Comparison of ENCODE assay signal across 7 cellular contexts in the genomic region with DNA sequence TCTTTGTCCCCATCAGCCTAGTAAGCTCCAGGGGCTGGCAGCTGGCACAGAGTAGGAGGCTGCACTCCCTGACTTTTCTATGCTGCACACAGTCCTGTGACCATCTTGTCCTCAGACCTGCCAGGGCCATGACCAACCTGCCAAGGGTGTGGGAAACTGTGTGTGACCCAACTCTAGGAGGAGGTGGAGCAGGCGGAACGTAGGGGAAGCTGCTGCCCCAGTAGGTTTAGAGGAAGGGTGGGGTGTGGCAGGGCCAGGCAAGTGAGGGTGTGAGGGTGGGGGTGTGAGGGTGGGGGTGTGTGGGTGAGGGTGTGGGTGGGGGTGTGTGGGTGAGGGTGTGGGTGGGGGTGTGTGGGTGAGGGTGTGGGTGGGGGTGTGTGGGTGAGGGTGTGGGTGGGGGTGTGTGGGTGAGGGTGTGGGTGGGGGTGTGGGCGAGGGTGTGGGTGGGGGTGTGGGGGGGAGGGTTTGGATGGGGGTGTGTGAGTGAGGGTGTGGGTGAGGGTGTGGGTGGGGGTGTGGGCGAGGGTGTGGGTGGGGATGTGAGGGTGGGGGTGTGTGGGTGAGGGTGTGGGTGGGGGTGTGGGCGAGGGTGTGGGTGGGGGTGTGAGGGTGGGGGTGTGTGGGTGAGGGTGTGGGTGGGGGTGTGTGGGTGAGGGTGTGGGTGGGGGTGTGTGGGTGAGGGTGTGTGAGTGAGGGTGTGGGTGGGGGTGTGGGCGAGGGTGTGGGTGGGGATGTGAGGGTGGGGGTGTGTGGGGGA.
DNase-seq lines count a peak whose midpoint lies in the region; ATAC-seq and TF ChIP-seq lines count a peak whose summit lies in the region.
"Not testable (repeated sequence)": the region's sequence is repeated elsewhere in the genome, so short reads cannot be mapped to it uniquely, and the experiment has no call there.

No MANE protein-coding gene starts in this region.

- H3K36me3 ChIP-seq in CD8-positive, alpha-beta T cell (ENCODE audit: insufficient read depth, low read length), result not testable (repeated sequence)

- not testable (repeated sequence) for TF ChIP-seq CTCF in CD8-positive, alpha-beta T cell (IDR thresholded peaks at IDR 0.05); activated CD8-positive, alpha-beta T cell treated with anti-CD3 and anti-CD28 coated beads for 36 hours (IDR thresholded peaks at IDR 0.05)

- not testable (repeated sequence) for H3K9me3 ChIP-seq in CD8-positive, alpha-beta T cell (ENCODE audit: low read length)

- H3K4me1 Mint-ChIP-seq in CD8-positive, alpha-beta T cell (ENCODE audit: low read depth); activated CD8-positive, alpha-beta T cell treated with anti-CD3 and anti-CD28 coated beads for 36 hours (ENCODE audit: low read depth); activated T-cell treated with anti-CD3 and anti-CD28 coated beads, Interleukin-2, amount 50 U/mL, for 24 hours (ENCODE audit: low read depth); naive B cell; stimulated activated memory B cell treated with anti-CD40 and anti-IgM and Interleukin-4, amounts not matched to agents 10 μg/mL and 1 μg/mL and 100 μg/mL, for 72 hours: not testable (repeated sequence)

- H3K9me3 Mint-ChIP-seq in CD8-positive, alpha-beta T cell; activated CD8-positive, alpha-beta T cell treated with anti-CD3 and anti-CD28 coated beads for 36 hours; activated T-cell treated with anti-CD3 and anti-CD28 coated beads, Interleukin-2, amount 50 U/mL, for 24 hours; naive B cell; stimulated activated memory B cell treated with anti-CD40 and anti-IgM and Interleukin-4, amounts not matched to agents 10 μg/mL and 1 μg/mL and 100 μg/mL, for 72 hours: not testable (repeated sequence)

- not testable (repeated sequence) for H3K36me3 Mint-ChIP-seq in CD8-positive, alpha-beta T cell; activated CD8-positive, alpha-beta T cell treated with anti-CD3 and anti-CD28 coated beads for 36 hours (ENCODE audit: low read depth); activated T-cell treated with anti-CD3 and anti-CD28 coated beads, Interleukin-2, amount 50 U/mL, for 24 hours (ENCODE audit: low read depth); naive B cell; stimulated activated memory B cell treated with anti-CD40 and anti-IgM and Interleukin-4, amounts not matched to agents 10 μg/mL and 1 μg/mL and 100 μg/mL, for 72 hours

- POLR2A ChIA-PET in CD8-positive, alpha-beta T cell (lab: Charles Lee); activated CD8-positive, alpha-beta T cell treated with anti-CD3 and anti-CD28 coated beads for 36 hours (lab: Charles Lee): not testable (repeated sequence)

- not testable (repeated sequence) for H3K4me1 ChIP-seq in CD8-positive, alpha-beta T cell (ENCODE audit: insufficient read depth, low read length)

- H3K27ac Mint-ChIP-seq in CD8-positive, alpha-beta T cell; activated CD8-positive, alpha-beta T cell treated with anti-CD3 and anti-CD28 coated beads for 36 hours; activated T-cell treated with anti-CD3 and anti-CD28 coated beads, Interleukin-2, amount 50 U/mL, for 24 hours; naive B cell; stimulated activated memory B cell treated with anti-CD40 and anti-IgM and Interleukin-4, amounts not matched to agents 10 μg/mL and 1 μg/mL and 100 μg/mL, for 72 hours: not testable (repeated sequence)

- H3K27me3 ChIP-seq in CD8-positive, alpha-beta T cell (ENCODE audit: insufficient read depth, low read length), result not testable (repeated sequence)

- not testable (repeated sequence) for H3K27ac ChIP-seq in CD8-positive, alpha-beta T cell (ENCODE audit: low read depth, low read length)

- CTCF ChIA-PET in CD8-positive, alpha-beta T cell (lab: Charles Lee); activated CD8-positive, alpha-beta T cell treated with anti-CD3 and anti-CD28 coated beads for 36 hours (lab: Charles Lee): not testable (repeated sequence)

- not testable (repeated sequence) for H3K4me3 ChIP-seq in CD8-positive, alpha-beta T cell (ENCODE audit: low read depth, low read length)

- DNase-seq in CD8-positive, alpha-beta T cell; activated CD8-positive, alpha-beta T cell treated with anti-CD3 and anti-CD28 coated beads for 36 hours; naive B cell: not testable (repeated sequence)
- DNase-seq in activated T-cell treated with anti-CD3 and anti-CD28 coated beads, Interleukin-2, amount 50 U/mL, for 24 hours, result peak; percentile 19
- peak; percentile 43 for DNase-seq in activated effector memory CD4-positive, alpha-beta T cell treated with anti-CD3 and anti-CD28 coated beads, Interleukin-2, amount 50 U/mL, for 16 hours

- H3K4me3 Mint-ChIP-seq in CD8-positive, alpha-beta T cell; activated CD8-positive, alpha-beta T cell treated with anti-CD3 and anti-CD28 coated beads for 36 hours; activated T-cell treated with anti-CD3 and anti-CD28 coated beads, Interleukin-2, amount 50 U/mL, for 24 hours; naive B cell; stimulated activated memory B cell treated with anti-CD40 and anti-IgM and Interleukin-4, amounts not matched to agents 10 μg/mL and 1 μg/mL and 100 μg/mL, for 72 hours: not testable (repeated sequence)

- not testable (repeated sequence) for H3K27me3 Mint-ChIP-seq in CD8-positive, alpha-beta T cell (ENCODE audit: low read depth); activated CD8-positive, alpha-beta T cell treated with anti-CD3 and anti-CD28 coated beads for 36 hours; activated T-cell treated with anti-CD3 and anti-CD28 coated beads, Interleukin-2, amount 50 U/mL, for 24 hours; naive B cell; stimulated activated memory B cell treated with anti-CD40 and anti-IgM and Interleukin-4, amounts not matched to agents 10 μg/mL and 1 μg/mL and 100 μg/mL, for 72 hours

- peak; percentile 61 for ATAC-seq in CD8-positive, alpha-beta T cell
- ATAC-seq in activated CD8-positive, alpha-beta T cell treated with anti-CD3 and anti-CD28 coated beads for 36 hours, result peak; percentile 13
- ATAC-seq in esophagus mucosa (peak; percentile 55), naive B cell (ENCODE audit: low read depth in 2 of 2) (peak; percentile 73 to 83)
- ATAC-seq in stimulated activated memory B cell treated with anti-CD40 and anti-IgM and Interleukin-4, amounts not matched to agents 10 μg/mL and 1 μg/mL and 100 μg/mL, for 72 hours, result peak; percentile 69

- intact Hi-C loops in CD8-positive, alpha-beta T cell (cut with DNase I, micrococcal nuclease); activated CD8-positive, alpha-beta T cell treated with anti-CD3 and anti-CD28 coated beads for 36 hours (cut with micrococcal nuclease): not testable (repeated sequence)

Comparison
In these comparisons a context has a peak if more than half of its experiments do, and no peak if none do; other contexts are left out.
1. ATAC-seq: peak in every context shown above with its lines; median percentile 78 in naive B cell; 69 in stimulated activated memory B cell treated with anti-CD40 and anti-IgM and Interleukin-4, amounts not matched to agents 10 μg/mL and 1 μg/mL and 100 μg/mL, for 72 hours; 61 in CD8-positive, alpha-beta T cell; 55 in esophagus mucosa; 13 in activated CD8-positive, alpha-beta T cell treated with anti-CD3 and anti-CD28 coated beads for 36 hours.